In genomic region chr14:68423686-68424085, GRCh38 we compare ENCODE assay signal across 23 cellular contexts.
"Had no signal": no experiment of that assay in that cellular context is flagged by ENCODE, and none has a peak within 500 bp of the region (broad histone marks: within the 10 kb centered on the region; RNA-seq: fewer than 3 reads in every experiment).

No MANE protein-coding gene starts in this region.

- H3K4me1 ChIP-seq: foreskin keratinocyte, pancreas had no signal

- H3K9me3 ChIP-seq: mucosa of descending colon, pancreas, transverse colon had no signal

- H3K27ac ChIP-seq: dorsolateral prefrontal cortex, foreskin keratinocyte, pancreas, transverse colon had no signal

- DNase-seq: activated CD4-positive, alpha-beta T cell treated with anti-CD3 and anti-CD28 coated beads, Interleukin-2, amount 10 ng/mL, durations not matched to agents 7 days and 5 days; activated CD8-positive, alpha-beta T cell treated with anti-CD3 and anti-CD28 coated beads, Interleukin-2, amount 10 ng/mL, durations not matched to agents 7 days and 5 days; activated naive CD4-positive, alpha-beta T cell treated with anti-CD3 and anti-CD28 coated beads for 36 hours; activated naive CD8-positive, alpha-beta T cell treated with anti-CD3 and anti-CD28 coated beads, Interleukin-2, amount 50 U/mL, for 24 hours; activated T-cell treated with anti-CD3 and anti-CD28 coated beads, Interleukin-2, amount 50 U/mL, for 24 hours; anterior cingulate cortex; caudate nucleus; dorsolateral prefrontal cortex; foreskin keratinocyte; glutamatergic neuron; hippocampal formation; islet precursor cell; mammary epithelial cell; mucosa of descending colon; naive thymus-derived CD8-positive, alpha-beta T cell; pancreas; stimulated activated naive CD4-positive, alpha-beta T cell treated with Interleukin-2 at 50 U/mL for 16 hours; substantia nigra; transverse colon had no signal

- H3K27me3 ChIP-seq: dorsolateral prefrontal cortex, foreskin keratinocyte, pancreas, transverse colon had no signal

- H3K4me3 Mint-ChIP-seq: activated CD4-positive, alpha-beta T cell treated with anti-CD3 and anti-CD28 coated beads, Interleukin-2, amount 10 ng/mL, durations not matched to agents 7 days and 5 days; activated CD8-positive, alpha-beta T cell treated with anti-CD3 and anti-CD28 coated beads, Interleukin-2, amount 10 ng/mL, durations not matched to agents 7 days and 5 days; activated naive CD4-positive, alpha-beta T cell treated with anti-CD3 and anti-CD28 coated beads for 36 hours; activated naive CD8-positive, alpha-beta T cell treated with anti-CD3 and anti-CD28 coated beads, Interleukin-2, amount 50 U/mL, for 24 hours; activated T-cell treated with anti-CD3 and anti-CD28 coated beads, Interleukin-2, amount 50 U/mL, for 24 hours; brain; naive thymus-derived CD8-positive, alpha-beta T cell; T-helper 1 cell treated with Interleukin-12 subunit alpha and Interleukin-12 subunit beta and Interleukin-4 antibody, amounts not matched to agents 30 μg/mL and 1 μg/mL, for 36 hours had no signal

- ATAC-seq: activated CD4-positive, CD25-positive, alpha-beta regulatory T cell treated with anti-CD3 and anti-CD28 coated beads, Interleukin-2, amount 50 U/mL, for 24 hours; activated CD8-positive, alpha-beta T cell treated with anti-CD3 and anti-CD28 coated beads, Interleukin-2, amount 10 ng/mL, durations not matched to agents 7 days and 5 days; activated naive CD8-positive, alpha-beta T cell treated with anti-CD3 and anti-CD28 coated beads, Interleukin-2, amount 50 U/mL, for 24 hours; foreskin keratinocyte; mucosa of descending colon; naive thymus-derived CD8-positive, alpha-beta T cell had no signal

- H3K27me3 Mint-ChIP-seq: activated CD4-positive, alpha-beta T cell treated with anti-CD3 and anti-CD28 coated beads, Interleukin-2, amount 10 ng/mL, durations not matched to agents 7 days and 5 days; activated naive CD8-positive, alpha-beta T cell treated with anti-CD3 and anti-CD28 coated beads, Interleukin-2, amount 50 U/mL, for 24 hours; activated T-cell treated with anti-CD3 and anti-CD28 coated beads, Interleukin-2, amount 50 U/mL, for 24 hours; brain; naive thymus-derived CD8-positive, alpha-beta T cell had no signal

- H3K9me3 Mint-ChIP-seq: activated naive CD4-positive, alpha-beta T cell treated with anti-CD3 and anti-CD28 coated beads for 36 hours; activated T-cell treated with anti-CD3 and anti-CD28 coated beads, Interleukin-2, amount 50 U/mL, for 24 hours; activated T-helper 2 cell treated with anti-CD3 and anti-CD28 coated beads, Interferon-gamma antibody, Interleukin-2, Interleukin-4, amounts not matched to agents 10 μg/mL and 5 μg/mL and 100 μg/mL, durations not matched to agents 14 hours and 24 hours and 36 hours; T-helper 1 cell treated with Interleukin-12 subunit alpha and Interleukin-12 subunit beta and Interleukin-4 antibody, amounts not matched to agents 30 μg/mL and 1 μg/mL, for 36 hours had no signal

- H3K27ac Mint-ChIP-seq: activated CD4-positive, alpha-beta T cell treated with anti-CD3 and anti-CD28 coated beads, Interleukin-2, amount 10 ng/mL, durations not matched to agents 7 days and 5 days; activated CD8-positive, alpha-beta T cell treated with anti-CD3 and anti-CD28 coated beads, Interleukin-2, amount 10 ng/mL, durations not matched to agents 7 days and 5 days; activated naive CD4-positive, alpha-beta T cell treated with anti-CD3 and anti-CD28 coated beads for 36 hours; activated naive CD8-positive, alpha-beta T cell treated with anti-CD3 and anti-CD28 coated beads, Interleukin-2, amount 50 U/mL, for 24 hours; activated T-cell treated with anti-CD3 and anti-CD28 coated beads, Interleukin-2, amount 50 U/mL, for 24 hours; activated T-helper 2 cell treated with anti-CD3 and anti-CD28 coated beads, Interferon-gamma antibody, Interleukin-2, Interleukin-4, amounts not matched to agents 10 μg/mL and 5 μg/mL and 100 μg/mL, durations not matched to agents 14 hours and 24 hours and 36 hours; T-helper 1 cell treated with Interleukin-12 subunit alpha and Interleukin-12 subunit beta and Interleukin-4 antibody, amounts not matched to agents 30 μg/mL and 1 μg/mL, for 36 hours had no signal

- H3K4me3 ChIP-seq: dorsolateral prefrontal cortex, mucosa of descending colon, pancreas, transverse colon had no signal

- H3K36me3 ChIP-seq: pancreas, transverse colon had no signal
